1 cellular context compared by ENCODE assay signal in genomic region chr14:75427482-75428229, GRCh38.
TF ChIP-seq lines count a peak whose summit lies in the region.

TSS of gene JDP2 (plus strand) at chr14:75428022. CDS start at chr14:75437921, 9,899 bp downstream.

TF ChIP-seq in HepG2, 621 proteins besides CTCF, POLR2A, EP300 and RAD21 (continued from another document and continues in another):
- TF ChIP-seq GMEB1 (CRISPR knock-in tag; IDR thresholded peaks at IDR 0.05; ENCODE audit: borderline replicate concordance), result peak; percentile 47; the same call in 1 of the 2 replicates
- no peak for TF ChIP-seq DMTF1 (CRISPR knock-in tag; IDR thresholded peaks at IDR 0.05)
- peak; percentile 25; the same call in 1 of the 2 replicates for TF ChIP-seq PHF8 (CRISPR knock-in tag; IDR thresholded peaks at IDR 0.05)
- TF ChIP-seq NR2F6 (IDR thresholded peaks at IDR 0.05), result no peak
- 0 out of 2 replicates have a peak, but pooled peaks have one; percentile 26 for TF ChIP-seq NR2F6 (CRISPR knock-in tag; IDR thresholded peaks at IDR 0.05)
- no peak for TF ChIP-seq NCOA1 (CRISPR knock-in tag; IDR thresholded peaks at IDR 0.05)
- TF ChIP-seq MXI1 (IDR thresholded peaks at IDR 0.05; ENCODE audit: borderline replicate concordance, low read depth, low read length), result no peak
- peak; percentile 66 for TF ChIP-seq POLR2G (IDR thresholded peaks at IDR 0.05; ENCODE audit: low read depth, low read length)
- peak; percentile 62; the same call in 1 of the 2 replicates for TF ChIP-seq ARID5B (CRISPR knock-in tag; IDR thresholded peaks at IDR 0.05)
- no peak for TF ChIP-seq RBAK (CRISPR knock-in tag; IDR thresholded peaks at IDR 0.05)
- no peak for TF ChIP-seq NPAS2 (CRISPR knock-in tag; IDR thresholded peaks at IDR 0.05; ENCODE audit: borderline replicate concordance)
- TF ChIP-seq RARA (CRISPR knock-in tag; IDR thresholded peaks at IDR 0.05), result peak; percentile 26; the same call in 1 of the 2 replicates
- no peak for TF ChIP-seq THAP7 (CRISPR knock-in tag; IDR thresholded peaks at IDR 0.05)
- TF ChIP-seq FOXC1 (CRISPR knock-in tag; IDR thresholded peaks at IDR 0.05; ENCODE audit: borderline replicate concordance), result peak; percentile 47; the same call in 1 of the 2 replicates
- TF ChIP-seq POGK (CRISPR knock-in tag; conservative IDR thresholded peaks at IDR 0.05), result no peak
- peak; percentile 93 for TF ChIP-seq CEBPG (CRISPR knock-in tag; IDR thresholded peaks at IDR 0.05)
- TF ChIP-seq SKI (IDR thresholded peaks at IDR 0.05; ENCODE audit: partially characterized antibody), result peak; percentile 74
- peak; percentile 53; the same call in 1 of the 2 replicates for TF ChIP-seq ERF (CRISPR knock-in tag; IDR thresholded peaks at IDR 0.05)
- TF ChIP-seq KAT8 (CRISPR knock-in tag; IDR thresholded peaks at IDR 0.05), result peak; percentile 32; the same call in 1 of the 2 replicates
- no peak for TF ChIP-seq ZNF792 (CRISPR knock-in tag; IDR thresholded peaks at IDR 0.05)
- no peak for TF ChIP-seq ZNF468 (CRISPR knock-in tag; IDR thresholded peaks at IDR 0.05)
- no peak for TF ChIP-seq SOX13 (IDR thresholded peaks at IDR 0.05)
- no peak for TF ChIP-seq SOX13 (CRISPR knock-in tag; conservative IDR thresholded peaks at IDR 0.05 in 1 of 2, IDR thresholded peaks at IDR 0.05 in 1 of 2)
- no peak for TF ChIP-seq TOPORS (CRISPR knock-in tag; IDR thresholded peaks at IDR 0.05)
- TF ChIP-seq SYNCRIP (IDR thresholded peaks at IDR 0.05; ENCODE audit: insufficient read depth, low read depth, low read length), result no peak
- TF ChIP-seq CC2D1A (CRISPR knock-in tag; IDR thresholded peaks at IDR 0.05), result no peak
- no peak for TF ChIP-seq ZNF720 (CRISPR knock-in tag; IDR thresholded peaks at IDR 0.05)
- no peak for TF ChIP-seq SOX6 (IDR thresholded peaks at IDR 0.05)
- peak; percentile 38; the same call in 1 of the 2 replicates for TF ChIP-seq SOX6 (CRISPR knock-in tag; IDR thresholded peaks at IDR 0.05)
- TF ChIP-seq HNF1B (CRISPR knock-in tag; IDR thresholded peaks at IDR 0.05), result peak; percentile 8; the same call in 1 of the 2 replicates
- no peak for TF ChIP-seq BORCS8-MEF2B (CRISPR knock-in tag; IDR thresholded peaks at IDR 0.05)
- TF ChIP-seq ATF7-NPFF (CRISPR knock-in tag; IDR thresholded peaks at IDR 0.05; ENCODE audit: low read depth), result no peak
- no peak for TF ChIP-seq HNF4G (IDR thresholded peaks at IDR 0.05; ENCODE audit: borderline replicate concordance, low read depth, low read length)
- no peak for TF ChIP-seq HNF4G (CRISPR knock-in tag; IDR thresholded peaks at IDR 0.05; ENCODE audit: borderline replicate concordance, low read depth)
- TF ChIP-seq SALL2 (CRISPR knock-in tag; IDR thresholded peaks at IDR 0.05), result no peak
- TF ChIP-seq SALL1 (CRISPR knock-in tag; IDR thresholded peaks at IDR 0.05), result peak; percentile 41; the same call in 1 of the 2 replicates
- no peak for TF ChIP-seq KMT2B (CRISPR knock-in tag; IDR thresholded peaks at IDR 0.05)
- TF ChIP-seq FUBP1 (CRISPR knock-in tag; IDR thresholded peaks at IDR 0.05; ENCODE audit: borderline replicate concordance), result no peak
- TF ChIP-seq ZNF343 (CRISPR knock-in tag; IDR thresholded peaks at IDR 0.05), result 0 out of 2 replicates have a peak, but pooled peaks have one; percentile 36
- peak; percentile 57; the same call in 1 of the 2 replicates for TF ChIP-seq MXD3 (CRISPR knock-in tag; IDR thresholded peaks at IDR 0.05)
- no peak for TF ChIP-seq ZSCAN22 (CRISPR knock-in tag; IDR thresholded peaks at IDR 0.05)
- no peak for TF ChIP-seq KDM6A (CRISPR knock-in tag; IDR thresholded peaks at IDR 0.05; ENCODE audit: low read depth)
- TF ChIP-seq ATF4 (CRISPR knock-in tag; IDR thresholded peaks at IDR 0.05), result peak; percentile 37 to 98; a peak in 2 of 4 replicates
- TF ChIP-seq ZNF773 (CRISPR knock-in tag; IDR thresholded peaks at IDR 0.05; ENCODE audit: borderline replicate concordance), result no peak
- no peak for TF ChIP-seq IRX3 (CRISPR knock-in tag; IDR thresholded peaks at IDR 0.05; ENCODE audit: borderline replicate concordance, low read depth)
